Comparison of ENCODE assay signal across 15 cellular contexts in the genomic region with DNA sequence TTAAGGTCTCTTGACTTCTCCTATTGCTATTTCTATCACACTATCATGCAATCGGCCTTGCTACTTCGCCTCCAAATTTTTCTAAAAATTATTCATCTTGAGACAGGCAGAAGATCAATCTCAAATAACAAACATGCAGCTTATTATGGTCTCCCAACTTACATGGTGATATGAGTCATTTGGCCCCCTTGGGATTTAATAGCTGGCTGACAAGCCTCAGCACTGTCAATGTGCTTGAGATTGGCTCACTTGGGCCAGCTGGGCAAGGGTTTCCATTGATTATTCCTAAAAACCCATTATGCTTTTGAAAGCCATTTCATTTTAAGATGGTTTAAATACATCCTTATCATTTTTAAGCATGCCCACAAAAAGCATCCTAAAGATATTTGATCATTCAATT.
"Had no signal": no experiment of that assay in that cellular context is flagged by ENCODE, and none has a peak within 500 bp of the region (broad histone marks: within the 10 kb centered on the region; RNA-seq: fewer than 3 reads in every experiment).

No MANE protein-coding gene starts in this region.

- H3K4me1 ChIP-seq: left lung, pancreas, suprapubic skin had no signal

- H3K79me2 ChIP-seq: hepatocyte had no signal

- H3K36me3 ChIP-seq: left lung, pancreas, spleen, suprapubic skin, WERI-Rb-1 had no signal

- DNase-seq: activated CD4-positive, alpha-beta T cell treated with anti-CD3 and anti-CD28 coated beads, Interleukin-2, amount 50 U/mL, for 48 hours; activated naive CD4-positive, alpha-beta T cell treated with Interleukin-2 at 50 U/mL for 16 hours; activated naive CD8-positive, alpha-beta T cell treated with anti-CD3 and anti-CD28 coated beads, Interleukin-2, amount 50 U/mL, for 24 hours; effector memory CD8-positive, alpha-beta T cell; kidney; left lung; mammary epithelial cell; naive thymus-derived CD4-positive, alpha-beta T cell; pancreas; spleen had no signal

- H3K4me3 ChIP-seq: hepatocyte, left lung, pancreas, spleen, suprapubic skin had no signal

- H3K4me2 ChIP-seq: hepatocyte had no signal

- H3K27me3 ChIP-seq: hepatocyte, left lung, pancreas, spleen had no signal

- H3K9me3 ChIP-seq: left lung, pancreas, spleen, suprapubic skin had no signal

- H3K27ac ChIP-seq: epithelial cell of prostate, left lung, pancreas, spleen, suprapubic skin, WERI-Rb-1 had no signal

- ATAC-seq: activated naive CD8-positive, alpha-beta T cell treated with anti-CD3 and anti-CD28 coated beads, Interleukin-2, amount 50 U/mL, for 24 hours; activated T-helper 17 cell treated with anti-CD3 and anti-CD28 coated beads, Interleukin-2, amount 50 U/mL, for 72 hours; effector memory CD8-positive, alpha-beta T cell; left lung; naive thymus-derived CD4-positive, alpha-beta T cell; pancreas had no signal

- H2AFZ ChIP-seq: hepatocyte had no signal
